ENCODE assay signal across 26 cellular contexts in the genomic region with DNA sequence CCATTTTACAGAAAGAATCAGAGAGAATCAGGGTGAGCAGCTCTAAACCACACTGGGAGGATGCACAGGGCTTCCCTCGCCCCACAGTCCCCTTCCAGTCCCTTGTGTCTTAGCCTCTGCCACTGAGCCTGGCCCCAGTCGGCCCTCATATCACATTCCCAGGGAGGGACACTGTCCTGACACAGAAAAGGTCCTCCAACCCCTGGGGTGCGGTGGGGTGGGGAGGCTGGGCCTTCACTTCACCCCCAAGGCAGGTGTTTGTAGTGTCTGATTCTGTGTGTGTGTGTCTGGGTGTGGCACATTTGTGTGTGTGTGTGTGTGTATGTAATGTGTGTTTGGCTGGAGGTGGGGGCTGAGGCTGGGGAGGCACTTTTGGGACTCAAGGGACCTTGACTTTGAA. TPM values are rescaled to one million over a fixed set of nuclear protein-coding genes. Genes with fewer than 3 reads are reported as not detected.
A peak's percentile ranks its signal among the peaks of the same experiment; 100 is the strongest.
DNase-seq lines count a peak whose midpoint lies in the region; ATAC-seq and TF ChIP-seq lines count a peak whose summit lies in the region.
"Had no signal": no experiment of that assay in that cellular context is flagged by ENCODE, and none has a peak within 500 bp of the region (broad histone marks: within the 10 kb centered on the region; RNA-seq: fewer than 3 reads in every experiment).

No MANE protein-coding gene starts in this region.

- H3K4me1 ChIP-seq in SK-N-SH (ENCODE audit: control insufficient read depth in 1 of 2, insufficient read depth in 2 of 2, low read depth in 1 of 2, low read length in 1 of 2) (peaks cover 0 to 4% of the 10 kb centered on the region in 2 experiments; a peak in 1 of 4 replicates), RWPE2 (ENCODE audit: insufficient read depth, poor library complexity, severe bottlenecking) (no peaks in the 10 kb centered on the region), spleen (peaks cover 3 to 45% (median 21%) of the 10 kb centered on the region in 6 donors)

- H3K9me3 ChIP-seq in SK-N-SH: no peaks in the 10 kb centered on the region
- H3K9me3 ChIP-seq in RWPE2 (ENCODE audit: severe bottlenecking): no peaks in the 10 kb centered on the region
- no peaks in the 10 kb centered on the region for H3K9me3 ChIP-seq in spleen
- H3K9me3 ChIP-seq: neutrophil, transverse colon had no signal

- H3K27me3 ChIP-seq in SK-N-SH (ENCODE audit: insufficient read depth) (peaks cover 13% of the 10 kb centered on the region; the same call in 1 of the 2 replicates), RWPE2 (ENCODE audit: insufficient read depth, poor library complexity, severe bottlenecking) (peaks cover 19% of the 10 kb centered on the region), spleen (replicated peaks in 1 of 7) (peaks cover 0 to 87% (median 44%) of the 10 kb centered on the region in 7 donors)

- H3F3A ChIP-seq in SK-N-SH (replicated peaks; ENCODE audit: insufficient read depth): no peaks in the 10 kb centered on the region

- TF ChIP-seq RAD21 in SK-N-SH (IDR thresholded peaks at IDR 0.05; ENCODE audit: low read length): no peak

- no peak overlapping the region for H3K9ac ChIP-seq in SK-N-SH

- CTCF ChIA-PET in SK-N-SH (lab: Yijun Ruan, JAX): interaction anchor here (0.8 to 6.2 kb wide), 2 partner anchors 9 to 178 kb away, joined by 3 to 69 read pairs; no protein-coding TSS in a partner anchor

- no peak overlapping the region for H2AFZ ChIP-seq in SK-N-SH (ENCODE audit: low read depth)

- TF ChIP-seq CTCF in SK-N-SH (IDR thresholded peaks at IDR 0.05): no peak
- no peak for TF ChIP-seq CTCF in RWPE2 (IDR thresholded peaks at IDR 0.05; ENCODE audit: poor library complexity, severe bottlenecking)
- TF ChIP-seq CTCF in spleen (IDR thresholded peaks at IDR 0.05 in 8 of 11, conservative IDR thresholded peaks at IDR 0.05 in 3 of 11): no peak

- H3K27ac ChIP-seq in SK-N-SH (ENCODE audit: low read depth in 2 of 2, low read length in 1 of 2): no peak overlapping the region
- H3K27ac ChIP-seq in RWPE2 (ENCODE audit: poor library complexity, severe bottlenecking): no peak overlapping the region
- H3K27ac ChIP-seq in spleen: no peak overlapping the region
- H3K27ac ChIP-seq: 22Rv1, neutrophil had no signal

- ATAC-seq in SK-N-SH treated with all-trans-retinoic acid at 6 μM for 48 hours (no peak), RWPE2 (ENCODE audit: low read depth) (no peak), HG02973 (IDR thresholded peaks at IDR 0.05; ENCODE audit: unreplicated experiment) (no peak)

- H3K9me2 ChIP-seq in SK-N-SH: no peaks in the 10 kb centered on the region

- no peaks in the 10 kb centered on the region for H3K79me2 ChIP-seq in SK-N-SH (ENCODE audit: insufficient read depth)

- WGBS in SK-N-SH (ENCODE audit: low lambda C conversion rate): 45% methylated on average over 3 of the region's 3 CpGs
- 72 to 89% (median 79%) methylated on average over 3 of the region's 3 CpGs for WGBS in spleen, 5 donors

- intact Hi-C loops in spleen (cut with DNase I; ENCODE audit: low total_unique reads): no loop called here

- POLR2A ChIA-PET in SK-N-SH (lab: Yijun Ruan, JAX): no interaction called here

- no peaks in the 10 kb centered on the region for H3K36me3 ChIP-seq in SK-N-SH (replicated peaks in 1 of 2; ENCODE audit: control insufficient read depth in 1 of 2, insufficient read depth in 2 of 2, low read length in 1 of 2)
- no peaks in the 10 kb centered on the region for H3K36me3 ChIP-seq in RWPE2 (ENCODE audit: low read depth)
- no peaks in the 10 kb centered on the region for H3K36me3 ChIP-seq in spleen
- H3K36me3 ChIP-seq: neutrophil, transverse colon had no signal

- TF ChIP-seq POLR2A in spleen (IDR thresholded peaks at IDR 0.05): no peak

- no peak overlapping the region for H3K4me3 ChIP-seq in SK-N-SH (ENCODE audit: low read depth in 2 of 2, low read length in 1 of 2)
- H3K4me3 ChIP-seq in RWPE2 (ENCODE audit: severe bottlenecking): no peak overlapping the region
- no peak overlapping the region for H3K4me3 ChIP-seq in spleen
- H3K4me3 ChIP-seq: transverse colon had no signal

- no peaks in the 10 kb centered on the region for H4K20me1 ChIP-seq in SK-N-SH (ENCODE audit: insufficient read depth)

- DNase-seq in SK-N-SH (peak; percentile 24), RWPE2 (ENCODE audit: low spot score) (peak; percentile 43), mesenteric fat pad (ENCODE audit: low spot score) (peak; percentile 64), spleen (peak; percentile 38)
- DNase-seq in activated CD4-positive, alpha-beta T cell treated with anti-CD3 and anti-CD28 coated beads for 1 hour: no peak
- no peak for DNase-seq in effector CD4-positive, alpha-beta T cell
- DNase-seq: activated CD4-positive, alpha-beta memory T cell treated with anti-CD3 and anti-CD28 coated beads, Interleukin-2, amount 10 ng/mL, durations not matched to agents 7 days and 5 days; activated CD8-positive, alpha-beta memory T cell treated with anti-CD3 and anti-CD28 coated beads, Interleukin-2, amount 50 U/mL, for 4 hours; activated naive CD4-positive, alpha-beta T cell treated with anti-CD3 and anti-CD28 coated beads, Interleukin-2, amount 50 U/mL, for 16 hours; amniotic stem cell; Calu3; cerebellar nuclear complex; DMS79 treated with DMSO at 0.1 percent for 48 hours; hippocampal formation; IMR-90; NCI-H146; NCI-H226; NCI-H526 treated with DMSO at 0.1 percent for 48 hours; stimulated activated CD4-positive, alpha-beta T cell treated with anti-CD3 and anti-CD28 coated beads, Interleukin-4, amount 100 ng/mL, for 4 hours had no signal

- H3K4me2 ChIP-seq in SK-N-SH: no peak overlapping the region

- TF ChIP-seq EP300 in SK-N-SH (IDR thresholded peaks at IDR 0.05; ENCODE audit: borderline replicate concordance in 1 of 2, low read depth in 1 of 2, low read length in 1 of 2): no peak

TF ChIP-seq in SK-N-SH, 30 proteins besides CTCF, POLR2A, EP300 and RAD21 (continues in another document):
- TF ChIP-seq FOSL2 (IDR thresholded peaks at IDR 0.05; ENCODE audit: borderline replicate concordance, low read depth): no peak
- TF ChIP-seq EZH2phosphoT487 (IDR thresholded peaks at IDR 0.05; ENCODE audit: borderline replicate concordance, low read depth): no peak
- TF ChIP-seq, protein P1, sequence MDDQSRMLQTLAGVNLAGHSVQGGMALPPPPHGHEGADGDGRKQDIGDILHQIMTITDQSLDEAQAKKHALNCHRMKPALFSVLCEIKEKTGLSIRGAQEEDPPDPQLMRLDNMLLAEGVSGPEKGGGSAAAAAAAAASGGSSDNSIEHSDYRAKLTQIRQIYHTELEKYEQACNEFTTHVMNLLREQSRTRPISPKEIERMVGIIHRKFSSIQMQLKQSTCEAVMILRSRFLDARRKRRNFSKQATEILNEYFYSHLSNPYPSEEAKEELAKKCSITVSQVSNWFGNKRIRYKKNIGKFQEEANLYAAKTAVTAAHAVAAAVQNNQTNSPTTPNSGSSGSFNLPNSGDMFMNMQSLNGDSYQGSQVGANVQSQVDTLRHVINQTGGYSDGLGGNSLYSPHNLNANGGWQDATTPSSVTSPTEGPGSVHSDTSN (IDR thresholded peaks at IDR 0.05): no peak
- TF ChIP-seq, protein P2, sequence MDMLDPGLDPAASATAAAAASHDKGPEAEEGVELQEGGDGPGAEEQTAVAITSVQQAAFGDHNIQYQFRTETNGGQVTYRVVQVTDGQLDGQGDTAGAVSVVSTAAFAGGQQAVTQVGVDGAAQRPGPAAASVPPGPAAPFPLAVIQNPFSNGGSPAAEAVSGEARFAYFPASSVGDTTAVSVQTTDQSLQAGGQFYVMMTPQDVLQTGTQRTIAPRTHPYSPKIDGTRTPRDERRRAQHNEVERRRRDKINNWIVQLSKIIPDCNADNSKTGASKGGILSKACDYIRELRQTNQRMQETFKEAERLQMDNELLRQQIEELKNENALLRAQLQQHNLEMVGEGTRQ (IDR thresholded peaks at IDR 0.05; ENCODE audit: borderline replicate concordance, low read depth, low read length): no peak

TF ChIP-seq in SK-N-SH treated with all-trans-retinoic acid at 6 μM for 48 hours, 23 proteins besides CTCF, POLR2A, EP300 and RAD21 (continues in another document):
- TF ChIP-seq ESRRG (CRISPR knock-in tag; IDR thresholded peaks at IDR 0.05) (no peak), ZFP3 (CRISPR knock-in tag; IDR thresholded peaks at IDR 0.05) (no peak), OSR1 (CRISPR knock-in tag; IDR thresholded peaks at IDR 0.05) (no peak), CSDC2 (CRISPR knock-in tag; IDR thresholded peaks at IDR 0.05) (no peak), PPARA (CRISPR knock-in tag; IDR thresholded peaks at IDR 0.05; ENCODE audit: borderline replicate concordance) (no peak), SNAI2 (CRISPR knock-in tag; IDR thresholded peaks at IDR 0.05) (no peak), ISL1 (CRISPR knock-in tag; IDR thresholded peaks at IDR 0.05) (no peak), ZNF70 (CRISPR knock-in tag; IDR thresholded peaks at IDR 0.05) (no peak)
- TF ChIP-seq, protein P3, sequence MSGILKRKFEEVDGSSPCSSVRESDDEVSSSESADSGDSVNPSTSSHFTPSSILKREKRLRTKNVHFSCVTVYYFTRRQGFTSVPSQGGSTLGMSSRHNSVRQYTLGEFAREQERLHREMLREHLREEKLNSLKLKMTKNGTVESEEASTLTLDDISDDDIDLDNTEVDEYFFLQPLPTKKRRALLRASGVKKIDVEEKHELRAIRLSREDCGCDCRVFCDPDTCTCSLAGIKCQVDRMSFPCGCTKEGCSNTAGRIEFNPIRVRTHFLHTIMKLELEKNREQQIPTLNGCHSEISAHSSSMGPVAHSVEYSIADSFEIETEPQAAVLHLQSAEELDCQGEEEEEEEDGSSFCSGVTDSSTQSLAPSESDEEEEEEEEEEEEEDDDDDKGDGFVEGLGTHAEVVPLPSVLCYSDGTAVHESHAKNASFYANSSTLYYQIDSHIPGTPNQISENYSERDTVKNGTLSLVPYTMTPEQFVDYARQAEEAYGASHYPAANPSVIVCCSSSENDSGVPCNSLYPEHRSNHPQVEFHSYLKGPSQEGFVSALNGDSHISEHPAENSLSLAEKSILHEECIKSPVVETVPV (CRISPR knock-in tag; IDR thresholded peaks at IDR 0.05): no peak

RNA-seq across cellular contexts. Expression of a gene that starts 1.8 kb away (rescaled TPM):
- polyA plus RNA-seq in SK-N-SH (2012; rRNA removed): not detected in 2 replicates
- 0.01 TPM in 1 of 2 replicates, not detected in the other for polyA plus RNA-seq in SK-N-SH (2012; cell fraction: cytosol; rRNA removed)
- polyA plus RNA-seq in SK-N-SH (2012; cell fraction: nucleus; rRNA removed): 0.08 and 0.11 TPM in 2 replicates
- 5.1 TPM for total RNA-seq in mesenteric fat pad
- total RNA-seq in spleen: under 1 TPM; 0.14 to 0.89 (median 0.72) TPM
- polyA plus RNA-seq in spleen: 1 to 10 TPM in 1 of 3 donors, under 1 TPM in 2; 0.06 to 2.1 (median 0.35) TPM
- total RNA-seq: IMR-90, LHCN-M2, lung microvascular endothelial cell had no signal

RNA-seq across cellular contexts. Expression of a gene that starts 25.4 kb away (rescaled TPM):
- polyA plus RNA-seq in SK-N-SH (2012; rRNA removed) (0.62 and 1.0 TPM in 2 replicates), spleen (10 to 100 TPM; 26.2 to 41.8 (median 41.5) TPM)
- 0.22 and 0.41 TPM in 2 replicates for polyA plus RNA-seq in SK-N-SH (2012; cell fraction: cytosol; rRNA removed)
- polyA plus RNA-seq in SK-N-SH (2012; cell fraction: nucleus; rRNA removed): 4.6 and 5.5 TPM in 2 replicates
- total RNA-seq in mesenteric fat pad (17.3 TPM), spleen (10 to 100 TPM; 34.7 to 56.3 (median 48.2) TPM)
- total RNA-seq: lung microvascular endothelial cell had no signal

RNA-seq across cellular contexts. Expression of a gene that starts 49.6 kb away (rescaled TPM):
- 437 and 495 TPM in 2 replicates for polyA plus RNA-seq in SK-N-SH (2012; rRNA removed)
- 349 and 422 TPM in 2 replicates for polyA plus RNA-seq in SK-N-SH (2012; cell fraction: cytosol; rRNA removed)
- polyA plus RNA-seq in SK-N-SH (2012; cell fraction: nucleus; rRNA removed): 110 and 142 TPM in 2 replicates
- total RNA-seq in mesenteric fat pad: 160 TPM
- 10 to 100 TPM; 78.3 to 95.5 (median 84.5) TPM for total RNA-seq in spleen
- 100 to 1,000 TPM; 205 to 285 (median 262) TPM for polyA plus RNA-seq in spleen

Comparison
In these comparisons a context has a peak if more than half of its experiments do, and no peak if none do; other contexts are left out.
1. DNase-seq: peak in SK-N-SH (single experiment), RWPE2 (single experiment), mesenteric fat pad (single experiment) and spleen (single experiment); none in activated CD4-positive, alpha-beta T cell treated with anti-CD3 and anti-CD28 coated beads for 1 hour (single experiment) and effector CD4-positive, alpha-beta T cell (single experiment).